ENCODE assay signal across 20 cellular contexts in genomic region chr1:100782473-100783010, GRCh38.
DNase-seq lines count a peak whose midpoint lies in the region; ATAC-seq, FAIRE-seq and TF ChIP-seq lines count a peak whose summit lies in the region.
"Had no signal": no experiment of that assay in that cellular context is flagged by ENCODE, and none has a peak within 500 bp of the region (broad histone marks: within the 10 kb centered on the region; RNA-seq: fewer than 3 reads in every experiment).

No MANE protein-coding gene starts in this region.

- intact Hi-C loops in GM12878 (cut with micrococcal nuclease; ENCODE audit: unreplicated experiment), result no loop called here

- H2AFZ ChIP-seq in GM12878 (ENCODE audit: control insufficient read depth, low read depth, low read length), result no peak overlapping the region

- no peaks in the 10 kb centered on the region for H3K4me1 Mint-ChIP-seq in activated naive CD8-positive, alpha-beta T cell treated with anti-CD3 and anti-CD28 coated beads, Interleukin-2, amount 50 U/mL, for 24 hours

- H3K27me3 ChIP-seq in GM12878 (replicated peaks in 1 of 2; ENCODE audit: control insufficient read depth in 2 of 2, insufficient read depth in 2 of 2, low read length in 1 of 2) (no peaks in the 10 kb centered on the region), BE2C (peaks cover 21% of the 10 kb centered on the region)
- H3K27me3 ChIP-seq: BLaER1 had no signal

- in situ Hi-C loops in GM12878 (cut with MboI), result no loop called here

- no TSS peak for BruUV-seq in GM12878 (replicated peaks; lab: Mats Ljungman, UMichigan)

- H3K4me1 ChIP-seq in HEK293 (ENCODE audit: control insufficient read depth, insufficient read depth, low read length), result no peaks in the 10 kb centered on the region
- no peaks in the 10 kb centered on the region for H3K4me1 ChIP-seq in GM12878 (ENCODE audit: control insufficient read depth, insufficient read depth, low read length)
- no peaks in the 10 kb centered on the region for H3K4me1 ChIP-seq in BE2C
- H3K4me1 ChIP-seq: A549, BLaER1 had no signal

- H3K4me3 ChIP-seq in GM12865 (ENCODE audit: low read depth, low read length) (no peak overlapping the region), HEK293 (ENCODE audit: low read depth, low read length) (no peak overlapping the region), GM12878 (no peak overlapping the region), BE2C (ENCODE audit: low read depth, low read length) (no peak overlapping the region)
- H3K4me3 ChIP-seq: A549, BLaER1, HAP-1 had no signal

- peaks cover 11% of the 10 kb centered on the region for H3K9me3 Mint-ChIP-seq in activated naive CD8-positive, alpha-beta T cell treated with anti-CD3 and anti-CD28 coated beads, Interleukin-2, amount 50 U/mL, for 24 hours

- POLR2A ChIA-PET in HEK293 (lab: Yijun Ruan, JAX), result no interaction called here
- POLR2A ChIA-PET in GM12878 (lab: Charles Lee), result no interaction called here

- H4K20me1 ChIP-seq in GM12878 (ENCODE audit: control insufficient read depth, insufficient read depth), result no peaks in the 10 kb centered on the region
- H4K20me1 ChIP-seq: BLaER1 had no signal

- no peaks in the 10 kb centered on the region for H3K79me2 ChIP-seq in GM12878 (ENCODE audit: control insufficient read depth, insufficient read depth, low read length)

- peaks cover 3% of the 10 kb centered on the region for H3K36me3 Mint-ChIP-seq in activated naive CD8-positive, alpha-beta T cell treated with anti-CD3 and anti-CD28 coated beads, Interleukin-2, amount 50 U/mL, for 24 hours (ENCODE audit: low read depth)

- H3K9me3 ChIP-seq in HEK293 (ENCODE audit: control insufficient read depth, insufficient read depth, low read depth, low read length) (no peaks in the 10 kb centered on the region), GM12878 (replicated peaks; ENCODE audit: control insufficient read depth, insufficient read depth, low read length) (no peaks in the 10 kb centered on the region; the same call in 1 of the 3 replicates), BE2C (no peaks in the 10 kb centered on the region)
- H3K9me3 ChIP-seq: A549, BLaER1, HAP-1 had no signal

- no peaks in the 10 kb centered on the region for H3K36me3 ChIP-seq in HEK293 (ENCODE audit: control insufficient read depth in 2 of 2, insufficient read depth in 1 of 2, low read length in 2 of 2)
- no peaks in the 10 kb centered on the region for H3K36me3 ChIP-seq in GM12878 (ENCODE audit: control insufficient read depth in 2 of 2, insufficient read depth in 2 of 2, low read length in 1 of 2)
- no peaks in the 10 kb centered on the region for H3K36me3 ChIP-seq in BE2C
- H3K36me3 ChIP-seq: BLaER1, HAP-1 had no signal

- TF ChIP-seq CTCF in GM12865 (IDR thresholded peaks at IDR 0.05; ENCODE audit: insufficient read depth, low read depth, low read length, missing control alignments) (no peak), HEK293 (tag by site-specific recombination; IDR thresholded peaks at IDR 0.05) (no peak), GM12878 (IDR thresholded peaks at IDR 0.05 in 2 of 3, conservative IDR thresholded peaks at IDR 0.05 in 1 of 3; ENCODE audit: control insufficient read depth in 2 of 3, extremely low read depth in 1 of 3, insufficient read depth in 1 of 3, low read depth in 3 of 3, low read length in 3 of 3) (no peak), BE2C (IDR thresholded peaks at IDR 0.05; ENCODE audit: low read depth, low read length) (no peak)

- H3K27me3 Mint-ChIP-seq in activated naive CD8-positive, alpha-beta T cell treated with anti-CD3 and anti-CD28 coated beads, Interleukin-2, amount 50 U/mL, for 24 hours, result peaks cover 7% of the 10 kb centered on the region

- 5% methylated on average over 1 of the region's 1 CpG for WGBS in GM12878 (ENCODE audit: insufficient coverage, insufficient replicate concordance, low lambda C conversion rate, missing lambda C conversion rate)

- SMC1A ChIA-PET in GM12878 (lab: Charles Lee; ENCODE audit: uncharacterized antibody, unreplicated experiment), result interaction anchor here (0.6 to 1.0 kb wide), 3 partner anchors 17 to 86 kb away, joined by 3 read pairs; no protein-coding TSS in a partner anchor

- CTCF ChIA-PET in HEK293 (lab: Yijun Ruan, JAX) (no interaction called here), GM12878 (lab: Yijun Ruan, JAX) (interaction anchor here (0.9 to 1.7 kb wide), 2 partner anchors 28 to 86 kb away, joined by 3 to 5 read pairs; no protein-coding TSS in a partner anchor)

- no peak overlapping the region for H3K27ac Mint-ChIP-seq in activated naive CD8-positive, alpha-beta T cell treated with anti-CD3 and anti-CD28 coated beads, Interleukin-2, amount 50 U/mL, for 24 hours
- H3K27ac Mint-ChIP-seq: CD4-positive, alpha-beta T cell; CD8-positive, alpha-beta memory T cell had no signal

- no peak overlapping the region for H3K9ac ChIP-seq in GM12878 (ENCODE audit: control insufficient read depth, insufficient read depth, low read length)
- H3K9ac ChIP-seq: BLaER1 had no signal

- no peak overlapping the region for H3K4me2 ChIP-seq in GM12878 (ENCODE audit: control insufficient read depth, insufficient read depth)
- H3K4me2 ChIP-seq: A549, BLaER1 had no signal

- H3K27ac ChIP-seq in HEK293 (ENCODE audit: extremely low read depth, low read depth, low read length), result no peak overlapping the region
- H3K27ac ChIP-seq in GM12878 (ENCODE audit: control insufficient read depth, insufficient read depth), result no peak overlapping the region
- H3K27ac ChIP-seq: A549, BLaER1, C4-2B had no signal

- DNase-seq in GM12865 (ENCODE audit: low read depth) (peak; percentile 2), GM12878 (ENCODE audit: low read depth, low spot score) (no peak), BE2C (no peak)
- no peak for DNase-seq in activated naive CD8-positive, alpha-beta T cell treated with anti-CD3 and anti-CD28 coated beads, Interleukin-2, amount 50 U/mL, for 24 hours
- DNase-seq: 8988T; ACHN; CD4-positive, alpha-beta T cell; CD8-positive, alpha-beta memory T cell; DMS 273 treated with DMSO at 0.1 percent for 48 hours; DMS79; EL; GDM1; GOT3 had no signal

- TF ChIP-seq POLR2A in GM12878 (IDR thresholded peaks at IDR 0.05; ENCODE audit: low read depth, low read length), result no peak

- no peak for TF ChIP-seq EP300 in GM12878 (IDR thresholded peaks at IDR 0.05; ENCODE audit: borderline replicate concordance in 1 of 2, control insufficient read depth in 1 of 2, low read depth in 2 of 2, low read length in 2 of 2)

- no peak for FAIRE-seq in GM12878 (lab: Jason Lieb, UNC)
- FAIRE-seq: A549, H54 had no signal

- TF ChIP-seq RAD21 in GM12878 (IDR thresholded peaks at IDR 0.05; ENCODE audit: insufficient read depth, low read depth, low read length), result no peak

- RAD21 ChIA-PET in GM12878 (lab: Charles Lee; ENCODE audit: unreplicated experiment), result no interaction called here

- H3K4me3 Mint-ChIP-seq in activated naive CD8-positive, alpha-beta T cell treated with anti-CD3 and anti-CD28 coated beads, Interleukin-2, amount 50 U/mL, for 24 hours, result no peak overlapping the region
- H3K4me3 Mint-ChIP-seq: CD4-positive, alpha-beta T cell; CD8-positive, alpha-beta memory T cell had no signal

- peak; percentile 68 for ATAC-seq in GM12878
- ATAC-seq in GM21619 (IDR thresholded peaks at IDR 0.05; ENCODE audit: unreplicated experiment), result no peak
- ATAC-seq in activated naive CD8-positive, alpha-beta T cell treated with anti-CD3 and anti-CD28 coated beads, Interleukin-2, amount 50 U/mL, for 24 hours, result no peak
- ATAC-seq: A549 had no signal

TF ChIP-seq in HEK293, 187 proteins besides CTCF, POLR2A, EP300 and RAD21:
- TF ChIP-seq ZNF510 (tag by site-specific recombination; IDR thresholded peaks at IDR 0.05; ENCODE audit: insufficient replicate concordance) (no peak), ZBTB26 (tag by site-specific recombination; optimal IDR thresholded peaks at IDR 0.05) (no peak), ZNF549 (tag by site-specific recombination; IDR thresholded peaks at IDR 0.05) (peak; percentile 95), GLIS2 (tag by site-specific recombination; IDR thresholded peaks at IDR 0.05) (no peak), ZSCAN23 (tag by site-specific recombination; IDR thresholded peaks at IDR 0.05) (no peak), ZFP3 (tag by site-specific recombination; IDR thresholded peaks at IDR 0.05; ENCODE audit: low read depth) (no peak)

TF ChIP-seq in GM12878, 131 proteins besides CTCF, POLR2A, EP300 and RAD21:
- TF ChIP-seq MTA2 (IDR thresholded peaks at IDR 0.05; ENCODE audit: low read depth) (peak; percentile 15; the same call in 1 of the 2 replicates), KDM1A (IDR thresholded peaks at IDR 0.05; ENCODE audit: borderline replicate concordance) (no peak), IKZF2 (IDR thresholded peaks at IDR 0.05) (peak; percentile 12 to 19; a peak in 1 of 4 replicates)
TF ChIP-seq in GM12878: peak in this region for 2.
